ENCODE assay signal across 11 cellular contexts in the genomic region with DNA sequence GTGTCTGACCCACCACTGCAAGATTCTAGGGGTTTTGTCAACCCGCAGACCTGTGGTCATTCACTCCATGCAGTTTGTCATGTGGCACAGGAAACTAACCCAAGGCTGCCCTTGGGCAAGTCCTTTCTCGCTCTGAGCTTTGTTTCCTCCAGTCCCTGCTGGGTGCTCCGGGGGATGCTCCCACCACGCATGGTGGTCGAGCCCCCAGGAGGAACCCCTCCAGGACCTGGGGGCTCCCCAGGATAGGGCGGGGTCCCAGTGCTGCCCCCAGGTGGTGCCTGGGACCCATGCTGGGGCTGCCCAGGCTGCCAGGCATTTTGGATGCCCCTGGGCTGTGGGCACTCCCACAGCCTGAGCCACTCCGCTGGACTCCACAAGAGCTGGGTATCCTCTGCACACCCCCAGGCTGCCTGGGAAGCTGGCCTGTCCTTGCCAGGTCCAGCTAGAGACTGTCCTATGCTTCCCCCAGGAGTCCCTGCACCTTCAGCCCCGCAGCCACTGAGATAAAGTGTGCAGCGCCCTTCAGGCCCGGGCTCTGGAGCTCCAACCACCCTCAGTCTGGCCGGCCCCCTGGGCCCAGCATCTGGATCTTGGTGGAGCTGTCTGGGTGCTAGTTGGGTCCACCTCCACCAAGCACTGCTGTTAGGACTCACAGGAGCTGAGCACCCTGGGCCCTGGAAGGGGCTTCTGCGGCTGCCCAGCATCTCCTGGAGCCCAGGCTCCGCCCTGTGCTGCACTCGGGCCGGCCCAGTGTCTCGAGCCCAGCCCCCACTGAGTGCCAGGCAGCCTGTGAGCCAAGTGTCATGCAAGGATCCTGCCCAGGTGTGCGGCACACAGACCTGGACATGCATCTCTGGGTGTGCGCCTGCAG.
A peak's percentile ranks its signal among the peaks of the same experiment; 100 is the strongest.
DNase-seq lines count a peak whose midpoint lies in the region; ATAC-seq and TF ChIP-seq lines count a peak whose summit lies in the region.
"Had no signal": no experiment of that assay in that cellular context is flagged by ENCODE, and none has a peak within 500 bp of the region (broad histone marks: within the 10 kb centered on the region; RNA-seq: fewer than 3 reads in every experiment).

No MANE protein-coding gene starts in this region.

- CTCF ChIA-PET in activated CD4-positive, alpha-beta memory T cell treated with anti-CD3 and anti-CD28 coated beads, Interleukin-2, amount 10 ng/mL, durations not matched to agents 7 days and 5 days (lab: Charles Lee), result no interaction called here

- no peak overlapping the region for H2BK15ac ChIP-seq in mesenchymal stem cell (ENCODE audit: low read depth, poor library complexity, severe bottlenecking)

- H3K36me3 Mint-ChIP-seq in activated naive CD8-positive, alpha-beta T cell treated with anti-CD3 and anti-CD28 coated beads, Interleukin-2, amount 10 ng/mL, durations not matched to agents 7 days and 5 days, result peaks cover 1% of the 10 kb centered on the region
- H3K36me3 Mint-ChIP-seq in activated naive CD8-positive, alpha-beta T cell treated with anti-CD3 and anti-CD28 coated beads, Interleukin-2, amount 50 U/mL, for 24 hours (ENCODE audit: low read depth), result no peaks in the 10 kb centered on the region
- no peaks in the 10 kb centered on the region for H3K36me3 Mint-ChIP-seq in activated CD4-positive, alpha-beta memory T cell treated with anti-CD3 and anti-CD28 coated beads, Interleukin-2, amount 10 ng/mL, durations not matched to agents 7 days and 5 days (ENCODE audit: low read depth)
- no peaks in the 10 kb centered on the region for H3K36me3 Mint-ChIP-seq in type B pancreatic cell

- 92% methylated on average over 18 of the region's 18 CpGs for WGBS in mesenchymal stem cell

- H3K4me1 ChIP-seq in mesenchymal stem cell (ENCODE audit: control insufficient read depth, insufficient read depth, low read depth, low read length), result no peaks in the 10 kb centered on the region

- POLR2A ChIA-PET in activated naive CD8-positive, alpha-beta T cell treated with anti-CD3 and anti-CD28 coated beads, Interleukin-2, amount 10 ng/mL, durations not matched to agents 7 days and 5 days (lab: Charles Lee), result no interaction called here
- POLR2A ChIA-PET in activated CD4-positive, alpha-beta memory T cell treated with anti-CD3 and anti-CD28 coated beads, Interleukin-2, amount 10 ng/mL, durations not matched to agents 7 days and 5 days (lab: Charles Lee), result no interaction called here

- no peak overlapping the region for H3K4ac ChIP-seq in mesenchymal stem cell (ENCODE audit: low read depth in 1 of 2, low read length in 2 of 2)

- H2BK5ac ChIP-seq in mesenchymal stem cell (ENCODE audit: low read depth, low read length, poor library complexity, severe bottlenecking), result no peak overlapping the region

- H3K27me3 ChIP-seq in mesenchymal stem cell (ENCODE audit: control insufficient read depth in 1 of 2, insufficient read depth in 1 of 2, low read length in 2 of 2), result peaks cover 7 to 23% of the 10 kb centered on the region in 2 experiments

- peaks cover 8 to 38% of the 10 kb centered on the region in 2 experiments for H3K36me3 ChIP-seq in mesenchymal stem cell (ENCODE audit: control insufficient read depth in 1 of 2, insufficient read depth in 2 of 2, low read depth in 1 of 2, low read length in 2 of 2)

- no peak overlapping the region for H2AFZ ChIP-seq in mesenchymal stem cell (ENCODE audit: low read depth, low read length)

- intact Hi-C loops in left colon (cut with DNase I, micrococcal nuclease), result loop anchor here (5.0 kb wide), 1 partner anchor 282 kb away; no protein-coding TSS in a partner anchor

- H3K4me1 Mint-ChIP-seq in activated naive CD8-positive, alpha-beta T cell treated with anti-CD3 and anti-CD28 coated beads, Interleukin-2, amount 10 ng/mL, durations not matched to agents 7 days and 5 days, result peaks cover 1% of the 10 kb centered on the region
- no peaks in the 10 kb centered on the region for H3K4me1 Mint-ChIP-seq in activated naive CD8-positive, alpha-beta T cell treated with anti-CD3 and anti-CD28 coated beads, Interleukin-2, amount 50 U/mL, for 24 hours
- H3K4me1 Mint-ChIP-seq in activated CD4-positive, alpha-beta memory T cell treated with anti-CD3 and anti-CD28 coated beads, Interleukin-2, amount 10 ng/mL, durations not matched to agents 7 days and 5 days, result no peaks in the 10 kb centered on the region
- H3K4me1 Mint-ChIP-seq in type B pancreatic cell (ENCODE audit: unreplicated experiment), result peaks cover 5% of the 10 kb centered on the region

- no peak overlapping the region for H3K4me2 ChIP-seq in mesenchymal stem cell (ENCODE audit: low read length, poor library complexity, severe bottlenecking)

- H3K4me3 ChIP-seq in mesenchymal stem cell (ENCODE audit: insufficient read depth in 1 of 2, low read depth in 1 of 2, low read length in 2 of 2), result no peak overlapping the region
- H3K4me3 ChIP-seq: GM12878 had no signal

- H2AK5ac ChIP-seq in mesenchymal stem cell (ENCODE audit: low read length, severe bottlenecking), result no peak overlapping the region

- H3K23ac ChIP-seq in mesenchymal stem cell (ENCODE audit: low read length in 2 of 2), result no peak overlapping the region

- no peak overlapping the region for H2BK120ac ChIP-seq in mesenchymal stem cell (ENCODE audit: low read depth, low read length)

- H4K8ac ChIP-seq in mesenchymal stem cell (ENCODE audit: low read length), result no peak overlapping the region

- no peak overlapping the region for H3K9ac ChIP-seq in mesenchymal stem cell (ENCODE audit: low read length)

- ATAC-seq in activated naive CD8-positive, alpha-beta T cell treated with anti-CD3 and anti-CD28 coated beads, Interleukin-2, amount 10 ng/mL, durations not matched to agents 7 days and 5 days (ENCODE audit: low read depth), result no peak
- ATAC-seq in activated naive CD8-positive, alpha-beta T cell treated with anti-CD3 and anti-CD28 coated beads, Interleukin-2, amount 50 U/mL, for 24 hours, result no peak
- peak; percentile 9 for ATAC-seq in left colon
- ATAC-seq: GM12878 had no signal

- no peaks in the 10 kb centered on the region for H3K79me1 ChIP-seq in mesenchymal stem cell (replicated peaks; ENCODE audit: low read length, poor library complexity, severe bottlenecking)

- H3K27me3 Mint-ChIP-seq in activated naive CD8-positive, alpha-beta T cell treated with anti-CD3 and anti-CD28 coated beads, Interleukin-2, amount 10 ng/mL, durations not matched to agents 7 days and 5 days, result no peaks in the 10 kb centered on the region
- no peaks in the 10 kb centered on the region for H3K27me3 Mint-ChIP-seq in activated naive CD8-positive, alpha-beta T cell treated with anti-CD3 and anti-CD28 coated beads, Interleukin-2, amount 50 U/mL, for 24 hours
- H3K27me3 Mint-ChIP-seq in activated CD4-positive, alpha-beta memory T cell treated with anti-CD3 and anti-CD28 coated beads, Interleukin-2, amount 10 ng/mL, durations not matched to agents 7 days and 5 days, result no peaks in the 10 kb centered on the region
- H3K27me3 Mint-ChIP-seq in type B pancreatic cell, result peaks cover 3% of the 10 kb centered on the region
- H3K27me3 Mint-ChIP-seq: CD4-positive, alpha-beta T cell had no signal

- no peak overlapping the region for H4K91ac ChIP-seq in mesenchymal stem cell (ENCODE audit: low read length)

- no peaks in the 10 kb centered on the region for H3K9me3 ChIP-seq in mesenchymal stem cell (ENCODE audit: control insufficient read depth, low read length)

- H2BK12ac ChIP-seq in mesenchymal stem cell (ENCODE audit: low read length in 2 of 2), result no peak overlapping the region

- DNase-seq in activated naive CD8-positive, alpha-beta T cell treated with anti-CD3 and anti-CD28 coated beads, Interleukin-2, amount 10 ng/mL, durations not matched to agents 7 days and 5 days, result peak; percentile 29
- no peak for DNase-seq in activated naive CD8-positive, alpha-beta T cell treated with anti-CD3 and anti-CD28 coated beads, Interleukin-2, amount 50 U/mL, for 24 hours
- DNase-seq in activated CD4-positive, alpha-beta memory T cell treated with anti-CD3 and anti-CD28 coated beads, Interleukin-2, amount 10 ng/mL, durations not matched to agents 7 days and 5 days, result peak; percentile 11
- peak in 1 of 2 donors; percentile 17 for DNase-seq in left colon
- DNase-seq in type B pancreatic cell (ENCODE audit: extremely low spot score, unreplicated experiment), result peak; percentile 66
- no peak for DNase-seq in NCI-H2196 (lab: John Stamatoyannopoulos, UW; ENCODE audit: unreplicated experiment)
- DNase-seq in GM03348 (ENCODE audit: low spot score), result no peak
- DNase-seq in mesenchymal stem cell, result no peak
- DNase-seq: mesendoderm had no signal

- H3K9me3 Mint-ChIP-seq in activated naive CD8-positive, alpha-beta T cell treated with anti-CD3 and anti-CD28 coated beads, Interleukin-2, amount 10 ng/mL, durations not matched to agents 7 days and 5 days, result no peaks in the 10 kb centered on the region
- no peaks in the 10 kb centered on the region for H3K9me3 Mint-ChIP-seq in activated naive CD8-positive, alpha-beta T cell treated with anti-CD3 and anti-CD28 coated beads, Interleukin-2, amount 50 U/mL, for 24 hours
- no peaks in the 10 kb centered on the region for H3K9me3 Mint-ChIP-seq in activated CD4-positive, alpha-beta memory T cell treated with anti-CD3 and anti-CD28 coated beads, Interleukin-2, amount 10 ng/mL, durations not matched to agents 7 days and 5 days
- H3K9me3 Mint-ChIP-seq in type B pancreatic cell, result no peaks in the 10 kb centered on the region
- H3K9me3 Mint-ChIP-seq: CD4-positive, alpha-beta T cell had no signal

- H3K27ac ChIP-seq in mesenchymal stem cell (ENCODE audit: low read length, poor library complexity, severe bottlenecking), result no peak overlapping the region

- no peak for TF ChIP-seq CTCF in type B pancreatic cell (conservative IDR thresholded peaks at IDR 0.05)

- H3K14ac ChIP-seq in mesenchymal stem cell (ENCODE audit: low read length in 2 of 2), result no peak overlapping the region

- H3K18ac ChIP-seq in mesenchymal stem cell (ENCODE audit: low read depth in 1 of 2, low read length in 2 of 2), result no peak overlapping the region

- no peak overlapping the region for H3K4me3 Mint-ChIP-seq in activated naive CD8-positive, alpha-beta T cell treated with anti-CD3 and anti-CD28 coated beads, Interleukin-2, amount 10 ng/mL, durations not matched to agents 7 days and 5 days
- no peak overlapping the region for H3K4me3 Mint-ChIP-seq in activated naive CD8-positive, alpha-beta T cell treated with anti-CD3 and anti-CD28 coated beads, Interleukin-2, amount 50 U/mL, for 24 hours
- H3K4me3 Mint-ChIP-seq in activated CD4-positive, alpha-beta memory T cell treated with anti-CD3 and anti-CD28 coated beads, Interleukin-2, amount 10 ng/mL, durations not matched to agents 7 days and 5 days, result no peak overlapping the region
- H3K4me3 Mint-ChIP-seq in type B pancreatic cell, result no peak overlapping the region
- H3K4me3 Mint-ChIP-seq: CD4-positive, alpha-beta T cell had no signal

- H3K27ac Mint-ChIP-seq in activated naive CD8-positive, alpha-beta T cell treated with anti-CD3 and anti-CD28 coated beads, Interleukin-2, amount 10 ng/mL, durations not matched to agents 7 days and 5 days, result no peak overlapping the region
- H3K27ac Mint-ChIP-seq in activated naive CD8-positive, alpha-beta T cell treated with anti-CD3 and anti-CD28 coated beads, Interleukin-2, amount 50 U/mL, for 24 hours, result no peak overlapping the region
- no peak overlapping the region for H3K27ac Mint-ChIP-seq in activated CD4-positive, alpha-beta memory T cell treated with anti-CD3 and anti-CD28 coated beads, Interleukin-2, amount 10 ng/mL, durations not matched to agents 7 days and 5 days
- H3K27ac Mint-ChIP-seq in type B pancreatic cell, result no peak overlapping the region
- H3K27ac Mint-ChIP-seq: CD4-positive, alpha-beta T cell had no signal

Comparison
In these comparisons a context has a peak if more than half of its experiments do, and no peak if none do; other contexts are left out.
1. DNase-seq: peak in activated naive CD8-positive, alpha-beta T cell treated with anti-CD3 and anti-CD28 coated beads, Interleukin-2, amount 10 ng/mL, durations not matched to agents 7 days and 5 days (single experiment), activated CD4-positive, alpha-beta memory T cell treated with anti-CD3 and anti-CD28 coated beads, Interleukin-2, amount 10 ng/mL, durations not matched to agents 7 days and 5 days (single experiment) and type B pancreatic cell (single experiment); none in activated naive CD8-positive, alpha-beta T cell treated with anti-CD3 and anti-CD28 coated beads, Interleukin-2, amount 50 U/mL, for 24 hours (single experiment), NCI-H2196 (single experiment), GM03348 (single experiment) and mesenchymal stem cell (single experiment).